ENCODE assay signal across 15 cellular contexts in the genomic region with DNA sequence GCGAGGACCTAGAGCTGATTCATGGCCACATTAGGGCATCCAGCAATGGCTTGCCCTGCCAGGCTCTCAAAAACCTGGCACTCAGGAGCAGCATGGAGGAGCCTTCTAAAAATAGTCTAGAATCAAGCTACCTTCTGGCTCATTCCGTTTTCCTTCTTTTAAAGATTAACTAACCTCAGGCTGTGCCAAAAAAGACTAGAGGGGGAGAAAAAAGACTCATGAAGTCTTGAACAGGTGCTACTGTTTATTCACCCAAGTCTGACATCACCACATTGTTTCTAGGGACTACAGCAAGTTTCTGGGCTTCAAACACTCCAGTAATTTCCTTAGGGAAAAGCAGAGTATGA.
DNase-seq lines count a peak whose midpoint lies in the region; ATAC-seq, FAIRE-seq and TF ChIP-seq lines count a peak whose summit lies in the region.
"Had no signal": no experiment of that assay in that cellular context is flagged by ENCODE, and none has a peak within 500 bp of the region (broad histone marks: within the 10 kb centered on the region; RNA-seq: fewer than 3 reads in every experiment).

No MANE protein-coding gene starts in this region.

- no peaks in the 10 kb centered on the region for H3K27me3 Mint-ChIP-seq in CD8-positive, alpha-beta T cell (ENCODE audit: low read depth)
- H3K27me3 Mint-ChIP-seq in nephron progenitor cell (ENCODE audit: low read depth, poor library complexity) = peaks cover 9% of the 10 kb centered on the region
- no peaks in the 10 kb centered on the region for H3K27me3 Mint-ChIP-seq in CD8-positive, alpha-beta memory T cell
- H3K27me3 Mint-ChIP-seq: activated CD4-positive, alpha-beta memory T cell treated with anti-CD3 and anti-CD28 coated beads for 36 hours; B cell had no signal

- intact Hi-C loops in CD8-positive, alpha-beta T cell (cut with DNase I, micrococcal nuclease) = loop anchor here in 1 of 2 experiments (2.0 kb wide), 1 partner anchor 14 kb away; no protein-coding TSS in a partner anchor

- H3K27ac Mint-ChIP-seq in CD8-positive, alpha-beta T cell = peak overlapping the region; percentile 24
- peak overlapping the region; percentile 4 for H3K27ac Mint-ChIP-seq in nephron progenitor cell
- peak overlapping the region in 2 of 8 donors; percentile 9 to 47 for H3K27ac Mint-ChIP-seq in CD8-positive, alpha-beta memory T cell
- H3K27ac Mint-ChIP-seq: activated CD4-positive, alpha-beta memory T cell treated with anti-CD3 and anti-CD28 coated beads for 36 hours; B cell; memory B cell; T-helper 1 cell treated with Interleukin-12 subunit alpha and Interleukin-12 subunit beta and Interleukin-4 antibody, amounts not matched to agents 30 μg/mL and 1 μg/mL, for 36 hours had no signal

- H3K9me3 Mint-ChIP-seq in CD8-positive, alpha-beta T cell = no peaks in the 10 kb centered on the region
- H3K9me3 Mint-ChIP-seq in nephron progenitor cell = no peaks in the 10 kb centered on the region
- H3K9me3 Mint-ChIP-seq in CD8-positive, alpha-beta memory T cell = no peaks in the 10 kb centered on the region
- H3K9me3 Mint-ChIP-seq: activated CD4-positive, alpha-beta memory T cell treated with anti-CD3 and anti-CD28 coated beads for 36 hours; memory B cell; T-helper 1 cell treated with Interleukin-12 subunit alpha and Interleukin-12 subunit beta and Interleukin-4 antibody, amounts not matched to agents 30 μg/mL and 1 μg/mL, for 36 hours had no signal

- H3K36me3 ChIP-seq in CD8-positive, alpha-beta T cell (ENCODE audit: insufficient read depth, low read length) = no peaks in the 10 kb centered on the region
- no peaks in the 10 kb centered on the region for H3K36me3 ChIP-seq in gastroesophageal sphincter
- H3K36me3 ChIP-seq in CD8-positive, alpha-beta memory T cell (ENCODE audit: insufficient read depth, low read length) = no peaks in the 10 kb centered on the region

- POLR2A ChIA-PET in CD8-positive, alpha-beta T cell (lab: Charles Lee) = no interaction called here
- POLR2A ChIA-PET in CD8-positive, alpha-beta memory T cell (lab: Charles Lee) = no interaction called here

- H3K36me3 Mint-ChIP-seq in CD8-positive, alpha-beta T cell = peaks cover 13% of the 10 kb centered on the region
- no peaks in the 10 kb centered on the region for H3K36me3 Mint-ChIP-seq in nephron progenitor cell (ENCODE audit: low read depth)
- peaks cover 0 to 7% (median 4%) of the 10 kb centered on the region in 3 donors for H3K36me3 Mint-ChIP-seq in CD8-positive, alpha-beta memory T cell
- H3K36me3 Mint-ChIP-seq: activated CD4-positive, alpha-beta memory T cell treated with anti-CD3 and anti-CD28 coated beads for 36 hours; memory B cell had no signal

- H3K4me3 Mint-ChIP-seq in CD8-positive, alpha-beta T cell = no peak overlapping the region
- H3K4me3 Mint-ChIP-seq in nephron progenitor cell = no peak overlapping the region
- no peak overlapping the region for H3K4me3 Mint-ChIP-seq in CD8-positive, alpha-beta memory T cell
- H3K4me3 Mint-ChIP-seq: activated CD4-positive, alpha-beta memory T cell treated with anti-CD3 and anti-CD28 coated beads for 36 hours; B cell; memory B cell; T-helper 1 cell treated with Interleukin-12 subunit alpha and Interleukin-12 subunit beta and Interleukin-4 antibody, amounts not matched to agents 30 μg/mL and 1 μg/mL, for 36 hours had no signal

- no peak overlapping the region for H3K4me3 ChIP-seq in CD8-positive, alpha-beta T cell (ENCODE audit: low read depth, low read length)
- no peak overlapping the region for H3K4me3 ChIP-seq in gastroesophageal sphincter
- no peak overlapping the region for H3K4me3 ChIP-seq in CD8-positive, alpha-beta memory T cell (ENCODE audit: low read length)

- DNase-seq in CD8-positive, alpha-beta T cell = no peak
- DNase-seq in NCI-H2196 treated with DMSO at 0.1 percent for 48 hours (lab: John Stamatoyannopoulos, UW; ENCODE audit: unreplicated experiment) = peak; percentile 61
- DNase-seq in nephron progenitor cell = no peak
- no peak for DNase-seq in CD8-positive, alpha-beta memory T cell
- no peak for DNase-seq in hepatic stellate cell (ENCODE audit: low spot score)
- no peak for DNase-seq in urothelium cell line (ENCODE audit: low spot score)
- DNase-seq: activated CD4-positive, alpha-beta memory T cell treated with anti-CD3 and anti-CD28 coated beads for 36 hours; activated naive CD4-positive, alpha-beta T cell; NCI-H1092 treated with DMSO at 0.1 percent for 48 hours had no signal

- H3K9me3 ChIP-seq in CD8-positive, alpha-beta T cell (ENCODE audit: low read length) = no peaks in the 10 kb centered on the region
- H3K9me3 ChIP-seq in gastroesophageal sphincter = no peaks in the 10 kb centered on the region
- no peaks in the 10 kb centered on the region for H3K9me3 ChIP-seq in CD8-positive, alpha-beta memory T cell (ENCODE audit: low read length)

- peaks cover 67% of the 10 kb centered on the region for H3K4me1 Mint-ChIP-seq in CD8-positive, alpha-beta T cell (ENCODE audit: low read depth)
- peaks cover 24% of the 10 kb centered on the region for H3K4me1 Mint-ChIP-seq in nephron progenitor cell
- peaks cover 31 to 72% (median 69%) of the 10 kb centered on the region in 3 donors for H3K4me1 Mint-ChIP-seq in CD8-positive, alpha-beta memory T cell
- H3K4me1 Mint-ChIP-seq: B cell, memory B cell had no signal

- H3K27me3 ChIP-seq in CD8-positive, alpha-beta T cell (ENCODE audit: insufficient read depth, low read length) = no peaks in the 10 kb centered on the region
- no peaks in the 10 kb centered on the region for H3K27me3 ChIP-seq in gastroesophageal sphincter
- H3K27me3 ChIP-seq in CD8-positive, alpha-beta memory T cell (ENCODE audit: insufficient read depth, low read length, poor library complexity, severe bottlenecking) = no peaks in the 10 kb centered on the region

- FAIRE-seq in urothelium cell line (lab: Jason Lieb, UNC) = no peak
- FAIRE-seq: colon had no signal

- no peak for ATAC-seq in CD8-positive, alpha-beta T cell
- peak; percentile 51 for ATAC-seq in gastroesophageal sphincter
- ATAC-seq in GM19455 (IDR thresholded peaks at IDR 0.05; ENCODE audit: unreplicated experiment) = no peak

- no peak for TF ChIP-seq CTCF in CD8-positive, alpha-beta T cell (IDR thresholded peaks at IDR 0.05)
- TF ChIP-seq CTCF in gastroesophageal sphincter (IDR thresholded peaks at IDR 0.05) (no peak), nephron progenitor cell (IDR thresholded peaks at IDR 0.05) (no peak)

- H3K4me1 ChIP-seq in CD8-positive, alpha-beta T cell (ENCODE audit: insufficient read depth, low read length) = peaks cover 10% of the 10 kb centered on the region
- peaks cover 0 to 42% (median 2%) of the 10 kb centered on the region in 3 donors for H3K4me1 ChIP-seq in gastroesophageal sphincter
- H3K4me1 ChIP-seq in CD8-positive, alpha-beta memory T cell (ENCODE audit: insufficient read depth, low read length) = peaks cover 7% of the 10 kb centered on the region

- TF ChIP-seq POLR2A in gastroesophageal sphincter (IDR thresholded peaks at IDR 0.05) = no peak

- CTCF ChIA-PET in CD8-positive, alpha-beta T cell (lab: Charles Lee) = no interaction called here
- CTCF ChIA-PET in CD8-positive, alpha-beta memory T cell (lab: Charles Lee) = no interaction called here

- 13 to 58% methylated on average over 1 to 2 of the region's 2 CpGs for WGBS in gastroesophageal sphincter (ENCODE audit: low coverage in 1 of 2), 2 donors

- no peak overlapping the region for H3K27ac ChIP-seq in CD8-positive, alpha-beta T cell (ENCODE audit: low read depth, low read length)
- peak overlapping the region; percentile 16 to 73 (median 68) for H3K27ac ChIP-seq in gastroesophageal sphincter
- H3K27ac ChIP-seq in CD8-positive, alpha-beta memory T cell (ENCODE audit: low read depth, low read length) = no peak overlapping the region

- no peak for TF ChIP-seq EP300 in gastroesophageal sphincter (IDR thresholded peaks at IDR 0.05)

Comparison
In these comparisons a context has a peak if more than half of its experiments do, and no peak if none do; other contexts are left out.
1. H3K27ac ChIP-seq: peak in gastroesophageal sphincter (4 of 4); none in CD8-positive, alpha-beta T cell (single experiment) and CD8-positive, alpha-beta memory T cell (single experiment).